Comparison of ENCODE assay signal across 11 cellular contexts in genomic region chr2:18741888-18742287, GRCh38.
"Had no signal": no experiment of that assay in that cellular context is flagged by ENCODE, and none has a peak within 500 bp of the region (broad histone marks: within the 10 kb centered on the region; RNA-seq: fewer than 3 reads in every experiment).

No MANE protein-coding gene starts in this region.

- H3K4me3 ChIP-seq: pancreas, skin epidermis, suprapubic skin had no signal

- H3K36me3 ChIP-seq: brain microvascular endothelial cell, pancreas, suprapubic skin had no signal

- H3K27me3 ChIP-seq: brain microvascular endothelial cell, pancreas, suprapubic skin had no signal

- H3K9me3 ChIP-seq: pancreas, suprapubic skin had no signal

- ATAC-seq: pancreas had no signal

- H3K27ac ChIP-seq: pancreas, skin epidermis, suprapubic skin had no signal

- H3K4me1 ChIP-seq: pancreas, suprapubic skin had no signal

- DNase-seq: activated CD4-positive, CD25-positive, alpha-beta regulatory T cell treated with anti-CD3 and anti-CD28 coated beads, Interleukin-2, amount 50 U/mL, for 72 hours; activated naive CD8-positive, alpha-beta T cell treated with anti-CD3 and anti-CD28 coated beads for 36 hours; brain microvascular endothelial cell; cerebellar nuclear complex; effector memory CD4-positive, alpha-beta T cell; mammary epithelial cell; naive B cell; pancreas; T-helper 9 cell had no signal
